In genomic region chr12:67681145-67681778, GRCh38 we compare ENCODE assay signal across 10 cellular contexts. TPM values are rescaled to one million over a fixed set of nuclear protein-coding genes. Genes with fewer than 3 reads are reported as not detected.
DNase-seq lines count a peak whose midpoint lies in the region; ATAC-seq and TF ChIP-seq lines count a peak whose summit lies in the region.
"Had no signal": no experiment of that assay in that cellular context is flagged by ENCODE, and none has a peak within 500 bp of the region (broad histone marks: within the 10 kb centered on the region; RNA-seq: fewer than 3 reads in every experiment).

No MANE protein-coding gene starts in this region.

- no peaks in the 10 kb centered on the region for H3K9me2 ChIP-seq in hepatocyte (replicated peaks; ENCODE audit: insufficient read depth)

- no peak overlapping the region for H3K4me2 ChIP-seq in hepatocyte
- peak overlapping the region; percentile 60 for H3K4me2 ChIP-seq in smooth muscle cell

- H3K4me3 ChIP-seq in HFF-Myc (replicated peaks; ENCODE audit: low read depth, low read length) (no peak overlapping the region), breast epithelium (no peak overlapping the region), hepatocyte (no peak overlapping the region), smooth muscle cell (no peak overlapping the region)

- no peak for TF ChIP-seq CTCF in HFF-Myc (IDR thresholded peaks at IDR 0.05; ENCODE audit: low read depth, low read length, missing control alignments)
- no peak for TF ChIP-seq CTCF in breast epithelium (IDR thresholded peaks at IDR 0.05)
- TF ChIP-seq CTCF in hepatocyte (IDR thresholded peaks at IDR 0.05; ENCODE audit: poor library complexity) = no peak
- TF ChIP-seq CTCF in smooth muscle cell (IDR thresholded peaks at IDR 0.05; ENCODE audit: borderline replicate concordance, insufficient read depth, poor library complexity, severe bottlenecking) = no peak

- no peaks in the 10 kb centered on the region for H4K20me1 ChIP-seq in hepatocyte (ENCODE audit: insufficient read depth, poor library complexity, severe bottlenecking)
- H4K20me1 ChIP-seq in smooth muscle cell (ENCODE audit: low read depth) = no peaks in the 10 kb centered on the region

- H3K27me3 ChIP-seq in breast epithelium (no peaks in the 10 kb centered on the region), hepatocyte (no peaks in the 10 kb centered on the region), smooth muscle cell (ENCODE audit: low read depth) (no peaks in the 10 kb centered on the region)

- ATAC-seq in GM21825 (IDR thresholded peaks at IDR 0.05; ENCODE audit: unreplicated experiment) (no peak), HG02884 (IDR thresholded peaks at IDR 0.05; ENCODE audit: unreplicated experiment) (no peak)

- no peak for TF ChIP-seq POLR2A in breast epithelium (IDR thresholded peaks at IDR 0.05)

- H3K9ac ChIP-seq in smooth muscle cell (ENCODE audit: low read depth) = peak overlapping the region; percentile 33

- peaks cover 9% of the 10 kb centered on the region for H3F3A ChIP-seq in smooth muscle cell (ENCODE audit: low read depth)

- 85% methylated on average over 3 of the region's 3 CpGs for WGBS in hepatocyte (ENCODE audit: low lambda C conversion rate, missing lambda C conversion rate)
- WGBS in smooth muscle cell (ENCODE audit: low lambda C conversion rate) = 48% methylated on average over 3 of the region's 3 CpGs

- H3K4me1 ChIP-seq in breast epithelium (no peaks in the 10 kb centered on the region), hepatocyte (ENCODE audit: insufficient read depth) (peaks cover 6% of the 10 kb centered on the region), smooth muscle cell (ENCODE audit: low read depth) (peaks cover 5% of the 10 kb centered on the region)

- H2AFZ ChIP-seq in hepatocyte = no peak overlapping the region
- H2AFZ ChIP-seq in smooth muscle cell (ENCODE audit: low read depth) = no peak overlapping the region

- H3K9me3 ChIP-seq in breast epithelium (no peaks in the 10 kb centered on the region), hepatocyte (ENCODE audit: low read depth) (no peaks in the 10 kb centered on the region), smooth muscle cell (replicated peaks; ENCODE audit: low read depth) (no peaks in the 10 kb centered on the region)

- no peaks in the 10 kb centered on the region for H3K36me3 ChIP-seq in breast epithelium
- no peaks in the 10 kb centered on the region for H3K36me3 ChIP-seq in hepatocyte (replicated peaks; ENCODE audit: insufficient read depth, low read depth)
- H3K36me3 ChIP-seq in smooth muscle cell (ENCODE audit: low read depth) = no peaks in the 10 kb centered on the region

- H3K79me2 ChIP-seq in hepatocyte (no peaks in the 10 kb centered on the region), smooth muscle cell (ENCODE audit: low read depth) (peaks cover 10% of the 10 kb centered on the region)

- H3K27ac ChIP-seq in breast epithelium (peak overlapping the region; percentile 39 to 69), hepatocyte (peak overlapping the region; percentile 46), smooth muscle cell (ENCODE audit: low read depth) (peak overlapping the region; percentile 83)
- H3K27ac ChIP-seq: VCaP had no signal

- intact Hi-C loops in breast epithelium (cut with DNase I; ENCODE audit: low total_unique reads) = no loop called here

- DNase-seq in HFF-Myc (ENCODE audit: extremely low read depth, low read depth) (peak; percentile 92), breast epithelium (ENCODE audit: low spot score in 2 of 2) (no peak), hepatocyte (ENCODE audit: low spot score) (peak; percentile 47), smooth muscle cell (lab: John Stamatoyannopoulos, UW; ENCODE audit: unreplicated experiment) (no peak), OCI-M1 (lab: John Stamatoyannopoulos, UW) (no peak), NCI-H146 (lab: John Stamatoyannopoulos, UW) (no peak)
- DNase-seq: GDM1 had no signal

RNA-seq across cellular contexts. Expression of gene DYRK2, which starts 32.7 kb away (rescaled TPM):
- 10 to 100 TPM; 12.4 to 19.2 (median 17.7) TPM for total RNA-seq in breast epithelium
- 39.2 and 39.9 TPM in 2 replicates for total RNA-seq in hepatocyte
- polyA plus RNA-seq in hepatocyte = 18.4 and 20.1 TPM in 2 replicates
- total RNA-seq in smooth muscle cell = 44.0 and 65.3 TPM in 2 replicates
- polyA plus RNA-seq in smooth muscle cell = 41.6 and 64.1 TPM in 2 replicates

Comparison
In these comparisons a context has a peak if more than half of its experiments do, and no peak if none do; other contexts are left out.
1. DNase-seq: peak in HFF-Myc (single experiment) and hepatocyte (single experiment); none in breast epithelium (0 of 2), smooth muscle cell (single experiment), OCI-M1 (single experiment) and NCI-H146 (single experiment).
2. Peak in every context shown above with its lines, with median percentiles within 50 percentile points of each other: H3K27ac ChIP-seq.